Comparison of ENCODE assay signal across 12 cellular contexts in the genomic region with DNA sequence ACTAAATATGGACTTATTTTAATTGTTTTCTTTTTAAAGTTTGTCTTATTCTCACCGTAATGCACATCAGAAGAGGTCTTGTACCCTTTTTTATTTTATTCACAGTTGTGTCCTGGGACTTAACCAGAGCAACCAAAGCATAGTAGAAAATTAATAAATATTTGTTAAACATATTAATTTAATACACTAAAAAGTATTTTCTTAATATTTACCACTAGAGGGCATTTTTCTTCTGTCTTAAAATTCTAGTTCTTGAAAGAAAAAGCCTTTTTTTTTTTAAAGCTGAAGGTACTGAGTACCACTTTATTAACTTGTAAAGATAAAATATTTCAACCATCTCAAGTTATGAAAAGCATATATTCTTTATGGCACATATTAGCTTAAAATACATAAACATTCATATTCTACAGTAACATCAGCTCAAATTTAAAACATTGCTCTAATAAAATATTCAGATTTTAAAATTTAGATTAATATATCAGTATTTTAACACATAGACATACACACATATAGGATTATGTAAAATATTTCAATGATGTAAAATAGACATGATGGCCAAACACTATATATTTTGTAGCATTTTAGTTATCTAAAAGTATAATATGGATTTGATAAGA.
DNase-seq lines count a peak whose midpoint lies in the region; ATAC-seq, FAIRE-seq and TF ChIP-seq lines count a peak whose summit lies in the region.
"Had no signal": no experiment of that assay in that cellular context is flagged by ENCODE, and none has a peak within 500 bp of the region (broad histone marks: within the 10 kb centered on the region; RNA-seq: fewer than 3 reads in every experiment).

No MANE protein-coding gene starts in this region.

- POLR2A ChIA-PET in SK-N-SH (lab: Yijun Ruan, JAX) (no interaction called here), OCI-LY7 (lab: Charles Lee) (no interaction called here), endothelial cell of umbilical vein (lab: Charles Lee) (no interaction called here)

- H3K4me1 ChIP-seq in SK-N-SH (ENCODE audit: control insufficient read depth in 1 of 2, insufficient read depth in 2 of 2, low read depth in 1 of 2, low read length in 1 of 2) (no peaks in the 10 kb centered on the region), OCI-LY7 (ENCODE audit: insufficient read depth, low read length, poor library complexity, severe bottlenecking) (no peaks in the 10 kb centered on the region), endothelial cell of umbilical vein (ENCODE audit: control insufficient read depth, extremely low read depth, insufficient read depth, low read length) (no peaks in the 10 kb centered on the region)
- H3K4me1 ChIP-seq: BE2C had no signal

- H3K9me3 ChIP-seq in SK-N-SH, result no peaks in the 10 kb centered on the region
- H3K9me3 ChIP-seq in OCI-LY7 (ENCODE audit: low read length), result no peaks in the 10 kb centered on the region
- no peaks in the 10 kb centered on the region for H3K9me3 ChIP-seq in endothelial cell of umbilical vein (replicated peaks; ENCODE audit: control insufficient read depth, insufficient read depth, low read length)
- H3K9me3 ChIP-seq: BE2C had no signal

- no peaks in the 10 kb centered on the region for H3F3A ChIP-seq in SK-N-SH (replicated peaks; ENCODE audit: insufficient read depth)

- H3K36me3 ChIP-seq in SK-N-SH (replicated peaks in 1 of 2; ENCODE audit: control insufficient read depth in 1 of 2, insufficient read depth in 2 of 2, low read length in 1 of 2) (no peaks in the 10 kb centered on the region), OCI-LY7 (ENCODE audit: insufficient read depth, low read length) (no peaks in the 10 kb centered on the region), endothelial cell of umbilical vein (ENCODE audit: control insufficient read depth in 2 of 2, extremely low read depth in 1 of 2, insufficient read depth in 2 of 2, low read length in 2 of 2) (no peaks in the 10 kb centered on the region)
- H3K36me3 ChIP-seq: BE2C, WERI-Rb-1 had no signal

- dilution Hi-C loops in endothelial cell of umbilical vein (cut with MboI; ENCODE audit: extremely low pct_ligation_motif_present, low sequenced_read_pairs), result no loop called here

- no TSS peak for BruUV-seq in OCI-LY7 (replicated peaks; lab: Mats Ljungman, UMichigan)
- no TSS peak for BruUV-seq in endothelial cell of umbilical vein (replicated peaks; lab: Mats Ljungman, UMichigan)

- H3K9me2 ChIP-seq in SK-N-SH, result no peaks in the 10 kb centered on the region
- H3K9me2 ChIP-seq in OCI-LY7 (ENCODE audit: insufficient read depth, low read length), result no peaks in the 10 kb centered on the region

- H4K20me1 ChIP-seq in SK-N-SH (ENCODE audit: insufficient read depth) (no peaks in the 10 kb centered on the region), OCI-LY7 (ENCODE audit: insufficient read depth, low read length) (no peaks in the 10 kb centered on the region), endothelial cell of umbilical vein (replicated peaks; ENCODE audit: control insufficient read depth, extremely low read depth, insufficient read depth, low read length) (no peaks in the 10 kb centered on the region)

- 51% methylated on average over 1 of the region's 1 CpG for WGBS in SK-N-SH (ENCODE audit: low lambda C conversion rate)

- no peak for FAIRE-seq in endothelial cell of umbilical vein (lab: Jason Lieb, UNC)

- intact Hi-C loops in OCI-LY7 (cut with micrococcal nuclease; ENCODE audit: unreplicated experiment), result no loop called here
- intact Hi-C loops in endothelial cell of umbilical vein (cut with micrococcal nuclease), result loop anchor here (10.0 kb wide), 1 partner anchor 1531 kb away; no protein-coding TSS in a partner anchor
- intact Hi-C loops in posterior cingulate gyrus (cut with DNase I), result no loop called here

- no peak for ATAC-seq in SK-N-SH treated with all-trans-retinoic acid at 6 μM for 48 hours
- ATAC-seq: activated T-cell treated with anti-CD3 and anti-CD28 coated beads, Interleukin-2, amount 50 U/mL, for 4 hours had no signal

- no peak for TF ChIP-seq RAD21 in SK-N-SH (IDR thresholded peaks at IDR 0.05; ENCODE audit: low read length)

- DNase-seq in SK-N-SH (no peak), OCI-LY7 (ENCODE audit: low spot score) (no peak), endothelial cell of umbilical vein (ENCODE audit: low read depth, low spot score) (peak; percentile 10), retinal pigment epithelial cell (ENCODE audit: low read depth) (no peak), Ammon's horn (ENCODE audit: low spot score) (no peak), erythroblast (lab: John Stamatoyannopoulos, UW) (no peak), posterior cingulate gyrus (no peak)
- DNase-seq: activated T-cell treated with anti-CD3 and anti-CD28 coated beads, Interleukin-2, amount 50 U/mL, for 4 hours; BE2C; WERI-Rb-1 had no signal

- peaks cover 5% of the 10 kb centered on the region for H3K9me1 ChIP-seq in endothelial cell of umbilical vein (replicated peaks; ENCODE audit: control insufficient read depth, extremely low read depth, insufficient read depth, low read length)

- H3K4me3 ChIP-seq in SK-N-SH (ENCODE audit: low read depth in 2 of 2, low read length in 1 of 2), result no peak overlapping the region
- H3K4me3 ChIP-seq in OCI-LY7 (ENCODE audit: low read depth, low read length, poor library complexity, severe bottlenecking), result no peak overlapping the region
- no peak overlapping the region for H3K4me3 ChIP-seq in endothelial cell of umbilical vein (replicated peaks in 1 of 3; ENCODE audit: insufficient read depth in 1 of 3, low read depth in 1 of 3, low read length in 3 of 3)
- H3K4me3 ChIP-seq in retinal pigment epithelial cell (ENCODE audit: low read length), result no peak overlapping the region
- H3K4me3 ChIP-seq: skin epidermis had no signal

- no peak overlapping the region for H3K4me2 ChIP-seq in SK-N-SH
- H3K4me2 ChIP-seq in OCI-LY7 (ENCODE audit: low read length), result no peak overlapping the region
- no peak overlapping the region for H3K4me2 ChIP-seq in endothelial cell of umbilical vein (ENCODE audit: insufficient read depth, low read length)

- H2AFZ ChIP-seq in SK-N-SH (ENCODE audit: low read depth) (no peak overlapping the region), OCI-LY7 (ENCODE audit: low read length) (no peak overlapping the region), endothelial cell of umbilical vein (ENCODE audit: low read depth, low read length) (no peak overlapping the region)

- TF ChIP-seq CTCF in SK-N-SH (IDR thresholded peaks at IDR 0.05), result peak; percentile 59
- TF ChIP-seq CTCF in OCI-LY7 (conservative IDR thresholded peaks at IDR 0.05; ENCODE audit: low read length), result peak; percentile 65
- TF ChIP-seq CTCF in endothelial cell of umbilical vein (IDR thresholded peaks at IDR 0.05; ENCODE audit: extremely low read depth in 1 of 2, insufficient read depth in 1 of 2, low read depth in 1 of 2, low read length in 2 of 2), result peak in 1 of 2 donors; percentile 8
- peak; percentile 29 for TF ChIP-seq CTCF in retinal pigment epithelial cell (conservative IDR thresholded peaks at IDR 0.05; ENCODE audit: low read depth, low read length)

- H3K27ac ChIP-seq in SK-N-SH (ENCODE audit: low read depth in 2 of 2, low read length in 1 of 2) (no peak overlapping the region), OCI-LY7 (ENCODE audit: low read depth, low read length, poor library complexity, severe bottlenecking) (no peak overlapping the region), endothelial cell of umbilical vein (ENCODE audit: insufficient read depth, low read depth, low read length) (no peak overlapping the region)
- H3K27ac ChIP-seq: skin epidermis, WERI-Rb-1 had no signal

- CTCF ChIA-PET in SK-N-SH (lab: Yijun Ruan, JAX), result interaction anchor here (0.6 to 13.3 kb wide), 18 partner anchors 9 to 1896 kb away, joined by 3 to 268 read pairs (median 4); no protein-coding TSS in a partner anchor
- CTCF ChIA-PET in OCI-LY7 (lab: Charles Lee; ENCODE audit: unreplicated experiment), result no interaction called here
- CTCF ChIA-PET in endothelial cell of umbilical vein (lab: Charles Lee), result interaction anchor here (0.6 to 11.6 kb wide), 26 partner anchors 9 to 1896 kb away, joined by 3 to 302 read pairs (median 3); partner anchors contain the start of gene SEMA3A

- no peak for TF ChIP-seq EP300 in SK-N-SH (IDR thresholded peaks at IDR 0.05; ENCODE audit: borderline replicate concordance in 1 of 2, low read depth in 1 of 2, low read length in 1 of 2)

- TF ChIP-seq POLR2A in endothelial cell of umbilical vein (IDR thresholded peaks at IDR 0.05; ENCODE audit: low read depth, low read length) (no peak), erythroblast (IDR thresholded peaks at IDR 0.05; ENCODE audit: low read length) (no peak)

- no peaks in the 10 kb centered on the region for H3K79me2 ChIP-seq in SK-N-SH (ENCODE audit: insufficient read depth)
- H3K79me2 ChIP-seq in OCI-LY7 (ENCODE audit: insufficient read depth, low read depth, low read length), result no peaks in the 10 kb centered on the region
- H3K79me2 ChIP-seq in endothelial cell of umbilical vein (ENCODE audit: control insufficient read depth, insufficient read depth, low read length), result no peaks in the 10 kb centered on the region

- H3K27me3 ChIP-seq in SK-N-SH (ENCODE audit: insufficient read depth) (no peaks in the 10 kb centered on the region), endothelial cell of umbilical vein (ENCODE audit: control insufficient read depth in 2 of 2, insufficient read depth in 2 of 2, low read length in 2 of 2) (no peaks in the 10 kb centered on the region)
- H3K27me3 ChIP-seq: BE2C had no signal

- no peak overlapping the region for H3K9ac ChIP-seq in SK-N-SH
- no peak overlapping the region for H3K9ac ChIP-seq in endothelial cell of umbilical vein (replicated peaks; ENCODE audit: extremely low read depth, insufficient read depth, low read length)

TF ChIP-seq in SK-N-SH, 30 proteins besides CTCF, POLR2A, EP300 and RAD21 (continues in another document):
- TF ChIP-seq TEAD4 (IDR thresholded peaks at IDR 0.05; ENCODE audit: borderline replicate concordance, insufficient read depth), result no peak
- no peak for TF ChIP-seq RXRA (IDR thresholded peaks at IDR 0.05; ENCODE audit: borderline replicate concordance, low read depth)
- TF ChIP-seq TAF1 (IDR thresholded peaks at IDR 0.05; ENCODE audit: borderline replicate concordance, low read depth, low read length), result no peak

TF ChIP-seq in endothelial cell of umbilical vein, 7 proteins besides CTCF, POLR2A, EP300 and RAD21 (continues in another document):
- no peak for TF ChIP-seq GATA2 (IDR thresholded peaks at IDR 0.05; ENCODE audit: insufficient read depth, insufficient read length, low read depth, low read length)
- TF ChIP-seq MAX (IDR thresholded peaks at IDR 0.05; ENCODE audit: insufficient read depth, insufficient read length), result no peak
- TF ChIP-seq POLR2AphosphoS5 (IDR thresholded peaks at IDR 0.05; ENCODE audit: insufficient read depth, low read depth, low read length), result no peak
- TF ChIP-seq EZH2 (IDR thresholded peaks at IDR 0.05; ENCODE audit: borderline replicate concordance, low read depth, low read length, severe bottlenecking), result no peak
- no peak for TF ChIP-seq FOS (IDR thresholded peaks at IDR 0.05; ENCODE audit: borderline replicate concordance, insufficient read depth, low read length)
- no peak for TF ChIP-seq MYC (IDR thresholded peaks at IDR 0.05; ENCODE audit: low read depth, low read length)
